26 cellular contexts compared by ENCODE assay signal in the genomic region with DNA sequence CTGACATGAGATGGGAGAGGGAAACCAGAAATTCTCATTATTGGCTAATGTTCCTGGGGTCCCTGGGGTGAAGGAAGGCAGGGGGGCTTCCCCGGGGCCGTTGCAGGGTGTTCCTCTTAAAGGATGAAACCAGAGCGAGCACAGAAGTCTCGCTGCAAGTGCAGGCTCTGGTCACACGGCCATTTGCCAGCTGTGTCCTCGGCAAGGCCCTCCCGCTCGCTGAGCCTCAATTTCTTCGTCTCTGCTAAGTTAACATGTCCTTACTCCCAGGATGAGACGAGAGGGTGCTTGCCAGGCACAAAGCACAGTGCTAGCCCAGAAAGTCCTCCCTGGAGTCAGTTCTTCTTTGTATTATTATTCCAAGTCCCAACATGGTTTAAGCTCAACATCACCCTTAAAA.
"Had no signal": no experiment of that assay in that cellular context is flagged by ENCODE, and none has a peak within 500 bp of the region (broad histone marks: within the 10 kb centered on the region; RNA-seq: fewer than 3 reads in every experiment).

No MANE protein-coding gene starts in this region.

- H3K4me3 ChIP-seq: adrenal gland, ascending aorta, body of pancreas, breast epithelium, cardiac muscle cell had no signal

- H3K9me3 ChIP-seq: adrenal gland, ascending aorta, body of pancreas, breast epithelium had no signal

- H3K4me1 ChIP-seq: adrenal gland, ascending aorta, breast epithelium had no signal

- H3K27ac ChIP-seq: adrenal gland, ascending aorta, brain microvascular endothelial cell, breast epithelium, cardiac muscle cell had no signal

- DNase-seq: activated effector memory CD4-positive, alpha-beta T cell treated with anti-CD3 and anti-CD28 coated beads, Interleukin-2, amount 50 U/mL, for 16 hours; activated effector memory CD4-positive, alpha-beta T cell treated with Interleukin-2 at 50 U/mL for 16 hours; activated gamma-delta T cell; activated gamma-delta T cell treated with Interleukin-2 at 50 U/mL for 16 hours; activated naive CD4-positive, alpha-beta T cell; activated naive CD4-positive, alpha-beta T cell treated with anti-CD3 and anti-CD28 coated beads for 36 hours; activated naive CD4-positive, alpha-beta T cell treated with anti-CD3 and anti-CD28 coated beads, Interleukin-2, amount 10 ng/mL, durations not matched to agents 7 days and 5 days; activated naive CD4-positive, alpha-beta T cell treated with anti-CD3 and anti-CD28 coated beads, Interleukin-2, amount 50 U/mL, for 16 hours; activated naive CD4-positive, alpha-beta T cell treated with Interleukin-2 at 50 U/mL for 16 hours; activated naive CD8-positive, alpha-beta T cell treated with anti-CD3 and anti-CD28 coated beads for 36 hours; activated naive CD8-positive, alpha-beta T cell treated with anti-CD3 and anti-CD28 coated beads, Interleukin-2, amount 10 ng/mL, durations not matched to agents 7 days and 5 days; activated naive CD8-positive, alpha-beta T cell treated with anti-CD3 and anti-CD28 coated beads, Interleukin-2, amount 50 U/mL, for 24 hours; activated T-cell treated with anti-CD3 and anti-CD28 coated beads for 4 hours; activated T-cell treated with anti-CD3 and anti-CD28 coated beads, Interleukin-2, amount 50 U/mL, for 1 hour; activated T-cell treated with anti-CD3 and anti-CD28 coated beads, Interleukin-2, amount 50 U/mL, for 24 hours; activated T-cell treated with anti-CD3 and anti-CD28 coated beads, Interleukin-2, amount 50 U/mL, for 4 hours; activated T-cell treated with anti-CD3 and anti-CD28 coated beads, Interleukin-2, amount 50 U/mL, for 48 hours; activated T-cell treated with anti-CD3 and anti-CD28 coated beads, Interleukin-2, amount 50 U/mL, for 72 hours; adrenal gland; amniotic stem cell; body of pancreas; brain microvascular endothelial cell; central memory CD4-positive, alpha-beta T cell had no signal

- H3K36me3 ChIP-seq: adrenal gland, ascending aorta, brain microvascular endothelial cell, breast epithelium, cardiac muscle cell had no signal

- H3K27me3 ChIP-seq: body of pancreas, brain microvascular endothelial cell had no signal
